ENCODE assay signal across 21 cellular contexts in genomic region chr3:152760024-152760563, GRCh38.
A peak's percentile ranks its signal among the peaks of the same experiment; 100 is the strongest.
DNase-seq lines count a peak whose midpoint lies in the region; ATAC-seq and TF ChIP-seq lines count a peak whose summit lies in the region.
"Had no signal": no experiment of that assay in that cellular context is flagged by ENCODE, and none has a peak within 500 bp of the region (broad histone marks: within the 10 kb centered on the region; RNA-seq: fewer than 3 reads in every experiment).

No MANE protein-coding gene starts in this region.

- no peak overlapping the region for H3K4me3 Mint-ChIP-seq in stimulated activated memory B cell treated with anti-CD40 and anti-IgM and Interleukin-4, amounts not matched to agents 10 μg/mL and 1 μg/mL and 100 μg/mL, for 72 hours
- H3K4me3 Mint-ChIP-seq: CD4-positive, alpha-beta T cell had no signal

- no peaks in the 10 kb centered on the region for H3K36me3 Mint-ChIP-seq in stimulated activated memory B cell treated with anti-CD40 and anti-IgM and Interleukin-4, amounts not matched to agents 10 μg/mL and 1 μg/mL and 100 μg/mL, for 72 hours

- TF ChIP-seq CTCF in GM06990 (IDR thresholded peaks at IDR 0.05; ENCODE audit: insufficient read depth, low read length, poor library complexity, severe bottlenecking): no peak

- H3K36me3 ChIP-seq in GM06990 (ENCODE audit: control insufficient read depth, insufficient read depth, low read length): no peaks in the 10 kb centered on the region
- H3K36me3 ChIP-seq: spleen had no signal

- H3K4me1 Mint-ChIP-seq in stimulated activated memory B cell treated with anti-CD40 and anti-IgM and Interleukin-4, amounts not matched to agents 10 μg/mL and 1 μg/mL and 100 μg/mL, for 72 hours: no peaks in the 10 kb centered on the region

- H3K9me3 Mint-ChIP-seq in stimulated activated memory B cell treated with anti-CD40 and anti-IgM and Interleukin-4, amounts not matched to agents 10 μg/mL and 1 μg/mL and 100 μg/mL, for 72 hours: peaks cover 4% of the 10 kb centered on the region

- no peak overlapping the region for H3K27ac Mint-ChIP-seq in stimulated activated memory B cell treated with anti-CD40 and anti-IgM and Interleukin-4, amounts not matched to agents 10 μg/mL and 1 μg/mL and 100 μg/mL, for 72 hours
- H3K27ac Mint-ChIP-seq: CD4-positive, alpha-beta T cell had no signal

- H3K27me3 ChIP-seq in GM06990 (replicated peaks; ENCODE audit: control insufficient read depth, insufficient read depth, low read length): no peaks in the 10 kb centered on the region
- H3K27me3 ChIP-seq: spleen had no signal

- peak overlapping the region; percentile 13; the same call in 1 of the 2 replicates for H3K4me3 ChIP-seq in GM06990 (replicated peaks; ENCODE audit: low read depth, low read length)
- H3K4me3 ChIP-seq: spleen had no signal

- peak; percentile 40 for DNase-seq in GM06990 (ENCODE audit: extremely low read depth, insufficient read length)
- DNase-seq in activated CD4-positive, alpha-beta T cell treated with anti-CD3 and anti-CD28 coated beads for 4 hours: no peak
- no peak for DNase-seq in SW 1271 (lab: John Stamatoyannopoulos, UW)
- DNase-seq in inferior parietal cortex (ENCODE audit: extremely low spot score): no peak
- DNase-seq: 8988T; activated CD4-positive, alpha-beta T cell treated with anti-CD3 and anti-CD28 coated beads, Interleukin-2, amount 50 U/mL, for 4 hours; CD4-positive, alpha-beta T cell; cortex of kidney; EL; erythroblast; H7; head of caudate nucleus; kidney; NCI-H2081 treated with DMSO at 0.1 percent for 48 hours; NCI-H82; Right ventricle myocardium superior; spleen had no signal

- ATAC-seq in GM19351 (IDR thresholded peaks at IDR 0.05; ENCODE audit: unreplicated experiment) (peak; percentile 96), HG02571 (IDR thresholded peaks at IDR 0.05; ENCODE audit: unreplicated experiment) (peak; percentile 79), HG03159 (IDR thresholded peaks at IDR 0.05; ENCODE audit: unreplicated experiment) (peak; percentile 83)
- ATAC-seq in stimulated activated memory B cell treated with anti-CD40 and anti-IgM and Interleukin-4, amounts not matched to agents 10 μg/mL and 1 μg/mL and 100 μg/mL, for 72 hours: no peak

- no peaks in the 10 kb centered on the region for H3K27me3 Mint-ChIP-seq in stimulated activated memory B cell treated with anti-CD40 and anti-IgM and Interleukin-4, amounts not matched to agents 10 μg/mL and 1 μg/mL and 100 μg/mL, for 72 hours
